In genomic region chr15:40282144-40282869, GRCh38 we compare ENCODE assay signal across 1 cellular context.
TF ChIP-seq lines count a peak whose summit lies in the region.

No MANE protein-coding gene starts in this region.

TF ChIP-seq in K562, 482 proteins besides CTCF, POLR2A, EP300 and RAD21 (continued from another document):
- TF ChIP-seq, protein P1, sequence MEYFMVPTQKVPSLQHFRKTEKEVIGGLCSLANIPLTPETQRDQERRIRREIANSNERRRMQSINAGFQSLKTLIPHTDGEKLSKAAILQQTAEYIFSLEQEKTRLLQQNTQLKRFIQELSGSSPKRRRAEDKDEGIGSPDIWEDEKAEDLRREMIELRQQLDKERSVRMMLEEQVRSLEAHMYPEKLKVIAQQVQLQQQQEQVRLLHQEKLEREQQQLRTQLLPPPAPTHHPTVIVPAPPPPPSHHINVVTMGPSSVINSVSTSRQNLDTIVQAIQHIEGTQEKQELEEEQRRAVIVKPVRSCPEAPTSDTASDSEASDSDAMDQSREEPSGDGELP (CRISPR knock-in tag; IDR thresholded peaks at IDR 0.05; ENCODE audit: borderline replicate concordance), result peak; percentile 45; the same call in 1 of the 2 replicates
- TF ChIP-seq ZNF124 (CRISPR knock-in tag; IDR thresholded peaks at IDR 0.05) (no peak), RFX5 (IDR thresholded peaks at IDR 0.05; ENCODE audit: low read depth, low read length) (no peak), MYC (IDR thresholded peaks at IDR 0.05; ENCODE audit: low read depth, low read length) (peak; percentile 48; the same call in 1 of the 2 replicates), MYC (CRISPR knock-in tag; IDR thresholded peaks at IDR 0.05; ENCODE audit: borderline replicate concordance, low read depth) (no peak), MCM2 (IDR thresholded peaks at IDR 0.05; ENCODE audit: low read depth) (no peak), RNF2 (IDR thresholded peaks at IDR 0.05) (peak; percentile 81; the same call in 1 of the 2 replicates), POLR2AphosphoS2 (IDR thresholded peaks at IDR 0.05; ENCODE audit: low read length) (no peak), JUND (IDR thresholded peaks at IDR 0.05; ENCODE audit: borderline replicate concordance, low read depth, low read length) (no peak), JUND (tag; IDR thresholded peaks at IDR 0.05; ENCODE audit: borderline replicate concordance, low read depth, low read length) (no peak), ZNF133 (CRISPR knock-in tag; IDR thresholded peaks at IDR 0.05) (no peak), POU5F1 (IDR thresholded peaks at IDR 0.05; ENCODE audit: borderline replicate concordance, low read depth, low read length, partially characterized antibody) (no peak), EWSR1 (IDR thresholded peaks at IDR 0.05; ENCODE audit: borderline replicate concordance, low read depth, partially characterized antibody) (no peak)
- TF ChIP-seq, protein P2, sequence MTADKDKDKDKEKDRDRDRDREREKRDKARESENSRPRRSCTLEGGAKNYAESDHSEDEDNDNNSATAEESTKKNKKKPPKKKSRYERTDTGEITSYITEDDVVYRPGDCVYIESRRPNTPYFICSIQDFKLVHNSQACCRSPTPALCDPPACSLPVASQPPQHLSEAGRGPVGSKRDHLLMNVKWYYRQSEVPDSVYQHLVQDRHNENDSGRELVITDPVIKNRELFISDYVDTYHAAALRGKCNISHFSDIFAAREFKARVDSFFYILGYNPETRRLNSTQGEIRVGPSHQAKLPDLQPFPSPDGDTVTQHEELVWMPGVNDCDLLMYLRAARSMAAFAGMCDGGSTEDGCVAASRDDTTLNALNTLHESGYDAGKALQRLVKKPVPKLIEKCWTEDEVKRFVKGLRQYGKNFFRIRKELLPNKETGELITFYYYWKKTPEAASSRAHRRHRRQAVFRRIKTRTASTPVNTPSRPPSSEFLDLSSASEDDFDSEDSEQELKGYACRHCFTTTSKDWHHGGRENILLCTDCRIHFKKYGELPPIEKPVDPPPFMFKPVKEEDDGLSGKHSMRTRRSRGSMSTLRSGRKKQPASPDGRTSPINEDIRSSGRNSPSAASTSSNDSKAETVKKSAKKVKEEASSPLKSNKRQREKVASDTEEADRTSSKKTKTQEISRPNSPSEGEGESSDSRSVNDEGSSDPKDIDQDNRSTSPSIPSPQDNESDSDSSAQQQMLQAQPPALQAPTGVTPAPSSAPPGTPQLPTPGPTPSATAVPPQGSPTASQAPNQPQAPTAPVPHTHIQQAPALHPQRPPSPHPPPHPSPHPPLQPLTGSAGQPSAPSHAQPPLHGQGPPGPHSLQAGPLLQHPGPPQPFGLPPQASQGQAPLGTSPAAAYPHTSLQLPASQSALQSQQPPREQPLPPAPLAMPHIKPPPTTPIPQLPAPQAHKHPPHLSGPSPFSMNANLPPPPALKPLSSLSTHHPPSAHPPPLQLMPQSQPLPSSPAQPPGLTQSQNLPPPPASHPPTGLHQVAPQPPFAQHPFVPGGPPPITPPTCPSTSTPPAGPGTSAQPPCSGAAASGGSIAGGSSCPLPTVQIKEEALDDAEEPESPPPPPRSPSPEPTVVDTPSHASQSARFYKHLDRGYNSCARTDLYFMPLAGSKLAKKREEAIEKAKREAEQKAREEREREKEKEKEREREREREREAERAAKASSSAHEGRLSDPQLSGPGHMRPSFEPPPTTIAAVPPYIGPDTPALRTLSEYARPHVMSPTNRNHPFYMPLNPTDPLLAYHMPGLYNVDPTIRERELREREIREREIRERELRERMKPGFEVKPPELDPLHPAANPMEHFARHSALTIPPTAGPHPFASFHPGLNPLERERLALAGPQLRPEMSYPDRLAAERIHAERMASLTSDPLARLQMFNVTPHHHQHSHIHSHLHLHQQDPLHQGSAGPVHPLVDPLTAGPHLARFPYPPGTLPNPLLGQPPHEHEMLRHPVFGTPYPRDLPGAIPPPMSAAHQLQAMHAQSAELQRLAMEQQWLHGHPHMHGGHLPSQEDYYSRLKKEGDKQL (CRISPR knock-in tag; IDR thresholded peaks at IDR 0.05; ENCODE audit: borderline replicate concordance), result no peak
